30 cellular contexts compared by ENCODE assay signal in the genomic region with DNA sequence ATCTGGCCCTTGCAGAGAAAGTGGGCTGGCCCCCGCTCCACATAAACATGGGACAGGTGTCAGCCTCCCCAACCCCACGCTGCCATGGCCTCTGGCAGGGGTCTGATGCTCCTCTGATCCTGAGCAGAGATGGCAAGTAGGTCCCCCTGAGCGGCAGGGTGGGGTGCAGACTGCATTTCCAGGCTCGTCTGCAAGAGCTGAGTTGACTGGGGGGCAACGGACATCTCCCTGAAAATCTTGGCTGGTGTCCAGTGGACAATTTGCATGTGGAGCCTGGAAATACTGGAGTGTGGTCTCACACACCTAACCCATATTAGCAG.
"Had no signal": no experiment of that assay in that cellular context is flagged by ENCODE, and none has a peak within 500 bp of the region (broad histone marks: within the 10 kb centered on the region; RNA-seq: fewer than 3 reads in every experiment).

No MANE protein-coding gene starts in this region.

- H3K4me1 ChIP-seq: ascending aorta, gastrocnemius medialis, pancreas, prostate gland had no signal

- H3K36me3 ChIP-seq: ascending aorta, cardiac muscle cell, gastrocnemius medialis, pancreas, prostate gland, suprapubic skin, tibial artery had no signal

- H3K9me3 Mint-ChIP-seq: activated B cell treated with CpG ODN at 0.5 μM for 24 hours; activated naive CD4-positive, alpha-beta T cell treated with anti-CD3 and anti-CD28 coated beads, Interleukin-2, amount 10 ng/mL, durations not matched to agents 7 days and 5 days; activated naive CD8-positive, alpha-beta T cell treated with anti-CD3 and anti-CD28 coated beads, Interleukin-2, amount 10 ng/mL, durations not matched to agents 7 days and 5 days; activated T-helper 1 cell treated with anti-CD3 and anti-CD28 coated beads, Interleukin-12 subunit alpha, Interleukin-12 subunit beta, Interleukin-2, Interleukin-4 antibody, amounts not matched to agents 30 ng/mL and 10 ng/mL and 1 ng/mL, durations not matched to agents 14 hours and 24 hours and 36 hours; effector memory CD8-positive, alpha-beta T cell; nephron progenitor cell; T-helper 2 cell treated with Interferon-gamma antibody and Interleukin-4, amounts not matched to agents 5 μg/mL and 100 μg/mL, for 36 hours had no signal

- DNase-seq: activated B cell treated with CpG ODN at 0.5 μM for 24 hours; activated CD4-positive, alpha-beta T cell treated with anti-CD3 and anti-CD28 coated beads, Interleukin-2, amount 50 U/mL, for 4 hours; activated gamma-delta T cell; activated naive CD4-positive, alpha-beta T cell treated with anti-CD3 and anti-CD28 coated beads, Interleukin-2, amount 10 ng/mL, durations not matched to agents 7 days and 5 days; activated naive CD8-positive, alpha-beta T cell treated with anti-CD3 and anti-CD28 coated beads, Interleukin-2, amount 10 ng/mL, durations not matched to agents 7 days and 5 days; activated T-cell treated with anti-CD3 and anti-CD28 coated beads for 4 hours; cortex of kidney; effector memory CD8-positive, alpha-beta T cell; erythroblast; gastrocnemius medialis; glutamatergic neuron; left cardiac atrium; left ventricle myocardium superior; naive B cell; nephron progenitor cell; pancreas; stimulated activated CD4-positive, alpha-beta T cell treated with anti-CD3 and anti-CD28 coated beads, Interleukin-15, amount 100 ng/mL, for 24 hours; stimulated activated CD4-positive, alpha-beta T cell treated with anti-CD3 and anti-CD28 coated beads, Interleukin-2, amount 100 ng/mL, for 24 hours; stimulated activated naive CD4-positive, alpha-beta T cell; T-helper 1 cell; tibial artery had no signal

- H3K36me3 Mint-ChIP-seq: activated naive CD4-positive, alpha-beta T cell treated with anti-CD3 and anti-CD28 coated beads, Interleukin-2, amount 10 ng/mL, durations not matched to agents 7 days and 5 days; activated naive CD8-positive, alpha-beta T cell treated with anti-CD3 and anti-CD28 coated beads, Interleukin-2, amount 10 ng/mL, durations not matched to agents 7 days and 5 days; brain; naive B cell had no signal

- H3K4me3 ChIP-seq: ascending aorta, cardiac muscle cell, gastrocnemius medialis, hepatocyte, pancreas, prostate gland, smooth muscle cell, suprapubic skin, tibial artery had no signal

- H3K27me3 Mint-ChIP-seq: activated naive CD4-positive, alpha-beta T cell treated with anti-CD3 and anti-CD28 coated beads, Interleukin-2, amount 10 ng/mL, durations not matched to agents 7 days and 5 days had no signal

- H3K27ac Mint-ChIP-seq: activated B cell treated with CpG ODN at 0.5 μM for 24 hours; activated naive CD4-positive, alpha-beta T cell treated with anti-CD3 and anti-CD28 coated beads, Interleukin-2, amount 10 ng/mL, durations not matched to agents 7 days and 5 days; activated naive CD8-positive, alpha-beta T cell treated with anti-CD3 and anti-CD28 coated beads, Interleukin-2, amount 10 ng/mL, durations not matched to agents 7 days and 5 days; activated T-helper 1 cell treated with anti-CD3 and anti-CD28 coated beads, Interleukin-12 subunit alpha, Interleukin-12 subunit beta, Interleukin-2, Interleukin-4 antibody, amounts not matched to agents 30 ng/mL and 10 ng/mL and 1 ng/mL, durations not matched to agents 14 hours and 24 hours and 36 hours; brain; effector memory CD8-positive, alpha-beta T cell; naive B cell; nephron progenitor cell; T-helper 2 cell treated with Interferon-gamma antibody and Interleukin-4, amounts not matched to agents 5 μg/mL and 100 μg/mL, for 36 hours had no signal

- H3K27ac ChIP-seq: ascending aorta, cardiac muscle cell, gastrocnemius medialis, hepatocyte, pancreas, prostate gland, suprapubic skin, tibial artery had no signal

- H3K4me1 Mint-ChIP-seq: activated B cell treated with CpG ODN at 0.5 μM for 24 hours; activated naive CD4-positive, alpha-beta T cell treated with anti-CD3 and anti-CD28 coated beads, Interleukin-2, amount 10 ng/mL, durations not matched to agents 7 days and 5 days; activated naive CD8-positive, alpha-beta T cell treated with anti-CD3 and anti-CD28 coated beads, Interleukin-2, amount 10 ng/mL, durations not matched to agents 7 days and 5 days had no signal

- H3K4me3 Mint-ChIP-seq: activated B cell treated with CpG ODN at 0.5 μM for 24 hours; activated naive CD4-positive, alpha-beta T cell treated with anti-CD3 and anti-CD28 coated beads, Interleukin-2, amount 10 ng/mL, durations not matched to agents 7 days and 5 days; activated naive CD8-positive, alpha-beta T cell treated with anti-CD3 and anti-CD28 coated beads, Interleukin-2, amount 10 ng/mL, durations not matched to agents 7 days and 5 days; activated T-helper 1 cell treated with anti-CD3 and anti-CD28 coated beads, Interleukin-12 subunit alpha, Interleukin-12 subunit beta, Interleukin-2, Interleukin-4 antibody, amounts not matched to agents 30 ng/mL and 10 ng/mL and 1 ng/mL, durations not matched to agents 14 hours and 24 hours and 36 hours; brain; effector memory CD8-positive, alpha-beta T cell; naive B cell; nephron progenitor cell; T-helper 2 cell treated with Interferon-gamma antibody and Interleukin-4, amounts not matched to agents 5 μg/mL and 100 μg/mL, for 36 hours had no signal

- H3K27me3 ChIP-seq: ascending aorta, cardiac muscle cell, gastrocnemius medialis, hepatocyte, pancreas had no signal

- ATAC-seq: effector memory CD8-positive, alpha-beta T cell; gastrocnemius medialis; left cardiac atrium; left ventricle myocardium superior; pancreas had no signal

- H3K9me3 ChIP-seq: ascending aorta, gastrocnemius medialis, pancreas, prostate gland, suprapubic skin, tibial artery had no signal
